10 cellular contexts compared by ENCODE assay signal in genomic region chr6:30238178-30238795, GRCh38. TPM values are rescaled to one million over a fixed set of nuclear protein-coding genes. Genes with fewer than 3 reads are reported as not detected.
DNase-seq lines count a peak whose midpoint lies in the region; ATAC-seq and TF ChIP-seq lines count a peak whose summit lies in the region.
"Had no signal": no experiment of that assay in that cellular context is flagged by ENCODE, and none has a peak within 500 bp of the region (broad histone marks: within the 10 kb centered on the region; RNA-seq: fewer than 3 reads in every experiment).

No MANE protein-coding gene starts in this region.

- DNase-seq in activated CD4-positive, alpha-beta T cell treated with anti-CD3 and anti-CD28 coated beads for 36 hours = peak; percentile 45
- no peak for DNase-seq in activated CD4-positive, alpha-beta T cell treated with anti-CD3 and anti-CD28 coated beads for 1 hour
- no peak for DNase-seq in LNCaP clone FGC (ENCODE audit: low read depth)
- peak; percentile 27 for DNase-seq in central memory CD4-positive, alpha-beta T cell
- DNase-seq in trophoblast cell = peak in 1 of 2 donors; percentile 57
- no peak for DNase-seq in omental fat pad (ENCODE audit: low spot score)
- no peak for DNase-seq in ascending aorta (ENCODE audit: low spot score in 2 of 2)

- peaks cover 31% of the 10 kb centered on the region for H3K27me3 Mint-ChIP-seq in activated CD4-positive, alpha-beta T cell treated with anti-CD3 and anti-CD28 coated beads for 36 hours

- no peak overlapping the region for H4K12ac ChIP-seq in trophoblast cell (ENCODE audit: low read depth, low read length)

- no peak overlapping the region for H3K23ac ChIP-seq in trophoblast cell (ENCODE audit: low read length)

- H3K36me3 ChIP-seq in trophoblast cell (ENCODE audit: control insufficient read depth in 1 of 2, insufficient read depth in 2 of 2, low read length in 2 of 2) (no peaks in the 10 kb centered on the region), ascending aorta (no peaks in the 10 kb centered on the region)

- H3K4ac ChIP-seq in trophoblast cell (ENCODE audit: low read depth, low read length) = no peak overlapping the region

- no peaks in the 10 kb centered on the region for H3K79me1 ChIP-seq in trophoblast cell (ENCODE audit: low read length)

- TF ChIP-seq CTCF in LNCaP clone FGC (IDR thresholded peaks at IDR 0.05; ENCODE audit: control insufficient read depth, extremely low read depth, insufficient read depth) = peak; percentile 68
- no peak for TF ChIP-seq CTCF in omental fat pad (IDR thresholded peaks at IDR 0.05)
- TF ChIP-seq CTCF in ascending aorta (IDR thresholded peaks at IDR 0.05) = peak in 1 of 3 experiments; percentile 4

- H4K91ac ChIP-seq in trophoblast cell (ENCODE audit: low read depth, low read length) = no peak overlapping the region

- no peaks in the 10 kb centered on the region for H3K79me2 ChIP-seq in trophoblast cell (ENCODE audit: control insufficient read depth, insufficient read depth, low read length, poor library complexity)

- H2BK5ac ChIP-seq in trophoblast cell (ENCODE audit: low read depth, low read length, poor library complexity) = no peak overlapping the region

- H3K27ac Mint-ChIP-seq in activated CD4-positive, alpha-beta T cell treated with anti-CD3 and anti-CD28 coated beads for 36 hours = no peak overlapping the region
- H3K27ac Mint-ChIP-seq: immature natural killer cell; T-helper 1 cell treated with Interleukin-12 subunit alpha and Interleukin-12 subunit beta and Interleukin-4 antibody, amounts not matched to agents 30 μg/mL and 1 μg/mL, for 36 hours had no signal

- H3K4me3 ChIP-seq in LNCaP clone FGC (ENCODE audit: low read depth, low read length) (no peak overlapping the region), trophoblast cell (ENCODE audit: low read depth, low read length) (no peak overlapping the region), ascending aorta (no peak overlapping the region)

- H3K9me3 Mint-ChIP-seq in activated CD4-positive, alpha-beta T cell treated with anti-CD3 and anti-CD28 coated beads for 36 hours (ENCODE audit: low read depth) = no peaks in the 10 kb centered on the region
- H3K9me3 Mint-ChIP-seq: immature natural killer cell; T-helper 1 cell treated with Interleukin-12 subunit alpha and Interleukin-12 subunit beta and Interleukin-4 antibody, amounts not matched to agents 30 μg/mL and 1 μg/mL, for 36 hours had no signal

- H2AK5ac ChIP-seq in trophoblast cell (ENCODE audit: low read length) = no peak overlapping the region

- H3K9ac ChIP-seq in trophoblast cell (ENCODE audit: low read length) = peak overlapping the region; percentile 55

- POLR2A ChIA-PET in activated CD4-positive, alpha-beta T cell treated with anti-CD3 and anti-CD28 coated beads for 36 hours (lab: Charles Lee) = no interaction called here

- H3K4me3 Mint-ChIP-seq in activated CD4-positive, alpha-beta T cell treated with anti-CD3 and anti-CD28 coated beads for 36 hours = no peak overlapping the region
- H3K4me3 Mint-ChIP-seq: immature natural killer cell; T-helper 1 cell treated with Interleukin-12 subunit alpha and Interleukin-12 subunit beta and Interleukin-4 antibody, amounts not matched to agents 30 μg/mL and 1 μg/mL, for 36 hours had no signal

- no peaks in the 10 kb centered on the region for H3K36me3 Mint-ChIP-seq in activated CD4-positive, alpha-beta T cell treated with anti-CD3 and anti-CD28 coated beads for 36 hours (ENCODE audit: low read depth)

- H2AFZ ChIP-seq in trophoblast cell (ENCODE audit: insufficient read depth, low read length, poor library complexity) = no peak overlapping the region

- no peak overlapping the region for H4K8ac ChIP-seq in trophoblast cell (ENCODE audit: low read depth, low read length)

- CTCF ChIA-PET in activated CD4-positive, alpha-beta T cell treated with anti-CD3 and anti-CD28 coated beads for 36 hours (lab: Charles Lee) = interaction anchor here (0.8 to 2.6 kb wide), 14 partner anchors 9 to 215 kb away, joined by 3 to 15 read pairs (median 4); no protein-coding TSS in a partner anchor

- no peak overlapping the region for H3K27ac ChIP-seq in trophoblast cell (ENCODE audit: low read depth, low read length)
- H3K27ac ChIP-seq in ascending aorta = no peak overlapping the region

- H3K4me1 Mint-ChIP-seq in activated CD4-positive, alpha-beta T cell treated with anti-CD3 and anti-CD28 coated beads for 36 hours = no peaks in the 10 kb centered on the region
- H3K4me1 Mint-ChIP-seq: immature natural killer cell had no signal

- WGBS in trophoblast cell (ENCODE audit: extremely low coverage, insufficient coverage, insufficient read length) = no CpG with 5 or more reads among the region's 6 CpGs

- H3K9me3 ChIP-seq in trophoblast cell (ENCODE audit: insufficient read depth, low read depth, low read length) (no peaks in the 10 kb centered on the region), ascending aorta (no peaks in the 10 kb centered on the region)

- H2BK12ac ChIP-seq in trophoblast cell (ENCODE audit: low read length) = no peak overlapping the region

- no peaks in the 10 kb centered on the region for H3K27me3 ChIP-seq in trophoblast cell (ENCODE audit: insufficient read depth, low read length)
- H3K27me3 ChIP-seq in ascending aorta = no peaks in the 10 kb centered on the region

- no peak overlapping the region for H3K14ac ChIP-seq in trophoblast cell (ENCODE audit: low read length)

- ATAC-seq in activated CD4-positive, alpha-beta T cell treated with anti-CD3 and anti-CD28 coated beads for 36 hours = peak; percentile 53
- ATAC-seq in omental fat pad (ENCODE audit: low FRiP score) (no peak), HG03280 (IDR thresholded peaks at IDR 0.05; ENCODE audit: unreplicated experiment) (no peak)

- H3K4me2 ChIP-seq in trophoblast cell (ENCODE audit: low read length) = no peak overlapping the region

- H3K18ac ChIP-seq in trophoblast cell (ENCODE audit: low read length) = no peak overlapping the region

- H2BK120ac ChIP-seq in trophoblast cell (ENCODE audit: insufficient read depth, low read length, poor library complexity) = no peak overlapping the region

- no peaks in the 10 kb centered on the region for H3K4me1 ChIP-seq in trophoblast cell (ENCODE audit: control insufficient read depth in 1 of 2, insufficient read depth in 2 of 2, low read length in 2 of 2)
- H3K4me1 ChIP-seq in ascending aorta = no peaks in the 10 kb centered on the region

- intact Hi-C loops in activated CD4-positive, alpha-beta T cell treated with anti-CD3 and anti-CD28 coated beads for 36 hours (cut with DNase I, micrococcal nuclease) = loop anchor here (1.0 kb wide), 1 partner anchor 159 kb away; no protein-coding TSS in a partner anchor
- intact Hi-C loops in ascending aorta (cut with DNase I) = no loop called here

RNA-seq across cellular contexts. Expression of gene TRIM26, which starts 25.1 kb away (rescaled TPM):
- 10 to 100 TPM; 48.4 to 60.4 TPM for total RNA-seq in activated CD4-positive, alpha-beta T cell treated with anti-CD3 and anti-CD28 coated beads for 36 hours
- polyA plus RNA-seq in trophoblast cell (2013) = 22.7 and 23.3 TPM in 2 replicates
- total RNA-seq in omental fat pad (10 to 100 TPM; 32.5 to 45.7 (median 38.8) TPM), ascending aorta (38.6 TPM)

Comparison
In these comparisons a context has a peak if more than half of its experiments do, and no peak if none do; other contexts are left out.
1. DNase-seq: peak in activated CD4-positive, alpha-beta T cell treated with anti-CD3 and anti-CD28 coated beads for 36 hours (single experiment) and central memory CD4-positive, alpha-beta T cell (single experiment); none in activated CD4-positive, alpha-beta T cell treated with anti-CD3 and anti-CD28 coated beads for 1 hour (single experiment), LNCaP clone FGC (single experiment), omental fat pad (single experiment) and ascending aorta (0 of 2).